Comparison of ENCODE assay signal across 13 cellular contexts in the genomic region with DNA sequence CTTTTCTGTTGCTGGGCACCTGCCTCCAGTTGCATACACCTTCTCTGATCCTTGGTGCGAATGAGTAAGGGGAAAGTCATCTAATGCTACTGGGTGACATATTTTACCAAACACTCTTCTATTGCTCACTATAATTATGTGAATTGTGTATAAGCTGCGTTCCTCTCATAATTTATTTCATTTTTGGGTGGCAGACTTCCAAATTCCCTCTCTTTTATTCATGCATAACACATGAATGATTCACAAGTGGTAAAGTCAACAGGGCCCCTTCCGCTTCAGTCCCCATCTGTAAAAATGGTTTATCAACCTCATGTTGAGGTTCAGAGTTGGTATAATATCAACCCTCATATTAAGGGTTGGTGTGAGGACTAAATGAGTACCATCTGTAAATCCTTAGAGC. TPM values are rescaled to one million over a fixed set of nuclear protein-coding genes. Genes with fewer than 3 reads are reported as not detected.
DNase-seq lines count a peak whose midpoint lies in the region; ATAC-seq lines count a peak whose summit lies in the region.
"Had no signal": no experiment of that assay in that cellular context is flagged by ENCODE, and none has a peak within 500 bp of the region (broad histone marks: within the 10 kb centered on the region; RNA-seq: fewer than 3 reads in every experiment).

No MANE protein-coding gene starts in this region.

- H3K36me3 ChIP-seq in SK-N-MC (ENCODE audit: insufficient read depth, low read length): no peaks in the 10 kb centered on the region

- H3K27me3 Mint-ChIP-seq in stimulated activated naive B cell treated with anti-CD40 and anti-IgM and Interleukin-4, amounts not matched to agents 10 μg/mL and 1 μg/mL and 100 μg/mL, for 72 hours: peaks cover 0 to 4% of the 10 kb centered on the region in 2 donors
- H3K27me3 Mint-ChIP-seq: CD8-positive, alpha-beta memory T cell had no signal

- H3K4me3 ChIP-seq in SK-N-MC: peak overlapping the region; percentile 70

- no peak overlapping the region for H3K27ac Mint-ChIP-seq in stimulated activated naive B cell treated with anti-CD40 and anti-IgM and Interleukin-4, amounts not matched to agents 10 μg/mL and 1 μg/mL and 100 μg/mL, for 72 hours

- no peaks in the 10 kb centered on the region for H3K9me3 ChIP-seq in SK-N-MC (ENCODE audit: low read depth, low read length)

- peaks cover 7 to 13% of the 10 kb centered on the region in 2 donors for H3K36me3 Mint-ChIP-seq in stimulated activated naive B cell treated with anti-CD40 and anti-IgM and Interleukin-4, amounts not matched to agents 10 μg/mL and 1 μg/mL and 100 μg/mL, for 72 hours

- peak overlapping the region; percentile 93 for H3K27ac ChIP-seq in SK-N-MC

- peaks cover 10 to 27% of the 10 kb centered on the region in 2 donors for H3K4me1 Mint-ChIP-seq in stimulated activated naive B cell treated with anti-CD40 and anti-IgM and Interleukin-4, amounts not matched to agents 10 μg/mL and 1 μg/mL and 100 μg/mL, for 72 hours

- ATAC-seq in stimulated activated naive B cell treated with anti-CD40 and anti-IgM and Interleukin-4, amounts not matched to agents 10 μg/mL and 1 μg/mL and 100 μg/mL, for 72 hours (replicated peaks): no peak
- ATAC-seq in HG03442 (IDR thresholded peaks at IDR 0.05; ENCODE audit: unreplicated experiment): no peak

- DNase-seq in AG08395 (ENCODE audit: low spot score): peak; percentile 72
- DNase-seq in HT1080 (ENCODE audit: low read depth): peak; percentile 86
- DNase-seq in SK-N-MC (ENCODE audit: low read depth, low spot score): peak; percentile 92
- peak; percentile 84 for DNase-seq in glomerular visceral epithelial cell (ENCODE audit: extremely low spot score)
- no peak for DNase-seq in stimulated activated naive B cell treated with anti-CD40 and anti-IgM and Interleukin-4, amounts not matched to agents 10 μg/mL and 1 μg/mL and 100 μg/mL, for 72 hours
- no peak for DNase-seq in anterior cingulate cortex (lab: John Stamatoyannopoulos, UW)
- DNase-seq in activated CD4-positive, alpha-beta T cell treated with anti-CD3 and anti-CD28 coated beads, Interleukin-2, amount 50 U/mL, for 4 hours: no peak
- DNase-seq: CD8-positive, alpha-beta memory T cell; central memory CD4-positive, alpha-beta T cell; GOT3; NCI-H524 treated with DMSO at 0.1 percent for 48 hours; nucleus accumbens had no signal

- H3K9ac ChIP-seq in SK-N-MC (ENCODE audit: insufficient read length): peak overlapping the region; percentile 24

- H3K9me3 Mint-ChIP-seq in stimulated activated naive B cell treated with anti-CD40 and anti-IgM and Interleukin-4, amounts not matched to agents 10 μg/mL and 1 μg/mL and 100 μg/mL, for 72 hours: no peaks in the 10 kb centered on the region
- H3K9me3 Mint-ChIP-seq: CD8-positive, alpha-beta memory T cell had no signal

- no peak overlapping the region for H3K4me3 Mint-ChIP-seq in stimulated activated naive B cell treated with anti-CD40 and anti-IgM and Interleukin-4, amounts not matched to agents 10 μg/mL and 1 μg/mL and 100 μg/mL, for 72 hours

RNA-seq across cellular contexts. Expression of gene QSOX1, which starts 3.2 kb away (rescaled TPM):
- total RNA-seq in HT1080 (2014; rRNA removed; shearing (Covaris generic)): 191 and 201 TPM in 2 replicates
- 260 and 263 TPM in 2 replicates for polyA plus RNA-seq in HT1080 (2015; cell fraction: cytosol; rRNA removed)
- 770 and 857 TPM in 2 replicates for polyA plus RNA-seq in HT1080 (2015; cell fraction: nucleus; rRNA removed)

Comparison
In these comparisons a context has a peak if more than half of its experiments do, and no peak if none do; other contexts are left out.
1. DNase-seq: peak in AG08395 (single experiment), HT1080 (single experiment), SK-N-MC (single experiment) and glomerular visceral epithelial cell (single experiment); none in stimulated activated naive B cell treated with anti-CD40 and anti-IgM and Interleukin-4, amounts not matched to agents 10 μg/mL and 1 μg/mL and 100 μg/mL, for 72 hours (single experiment), anterior cingulate cortex (0 of 58) and activated CD4-positive, alpha-beta T cell treated with anti-CD3 and anti-CD28 coated beads, Interleukin-2, amount 50 U/mL, for 4 hours (0 of 2).